ENCODE assay signal across 1 cellular context in the genomic region with DNA sequence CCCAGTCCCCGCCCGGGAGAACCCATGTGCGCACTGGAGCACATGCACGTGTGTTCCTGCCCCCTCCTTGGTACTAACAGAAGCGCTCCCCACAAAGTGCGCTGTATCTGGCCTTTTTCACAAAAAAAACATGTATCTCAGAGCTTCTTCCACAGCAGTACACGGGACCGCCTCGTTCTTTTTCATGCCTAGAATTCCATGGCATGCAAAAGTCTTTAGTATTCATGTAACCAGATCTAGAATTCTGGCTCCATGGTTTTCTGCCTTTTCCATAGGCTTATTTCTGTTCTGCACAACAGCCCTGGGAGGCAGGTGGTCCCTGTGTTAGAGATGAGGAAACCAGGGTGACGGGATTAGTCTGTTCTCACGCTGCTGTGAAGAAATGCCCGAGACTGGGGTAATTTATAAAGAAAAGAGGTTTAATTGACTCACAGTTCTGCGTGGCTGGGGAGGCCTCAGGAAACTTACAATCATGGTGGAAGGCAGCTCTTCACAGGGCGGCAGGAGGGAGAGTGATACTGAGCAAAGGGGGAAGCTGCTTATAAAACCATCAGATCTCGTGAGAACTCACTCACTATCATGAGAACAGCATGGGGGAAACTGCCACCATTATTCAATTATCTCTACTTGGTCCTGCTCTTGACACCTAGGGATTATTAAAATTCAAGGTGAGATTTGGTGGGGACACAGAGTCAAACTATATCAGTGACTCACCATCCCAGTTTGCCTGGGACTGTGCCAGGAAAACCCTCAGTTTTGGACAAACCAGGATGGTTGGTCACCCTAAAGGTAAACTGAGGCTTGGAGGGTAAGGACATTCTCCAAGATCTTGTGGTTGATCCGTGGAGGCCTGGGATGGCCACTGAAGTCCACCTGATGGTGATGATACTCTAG.
TF ChIP-seq lines count a peak whose summit lies in the region.

No MANE protein-coding gene starts in this region.

TF ChIP-seq in K562, 482 proteins besides CTCF, POLR2A, EP300 and RAD21 (continued from another document and continues in another):
- TF ChIP-seq FOXM1 (IDR thresholded peaks at IDR 0.05; ENCODE audit: low read depth) (no peak), FOXM1 (CRISPR knock-in tag; IDR thresholded peaks at IDR 0.05; ENCODE audit: low read depth) (no peak), SNIP1 (IDR thresholded peaks at IDR 0.05; ENCODE audit: low read depth) (no peak), HNRNPLL (IDR thresholded peaks at IDR 0.05; ENCODE audit: low read depth, low read length, poor library complexity, severe bottlenecking) (no peak), ZNF41 (CRISPR knock-in tag; conservative IDR thresholded peaks at IDR 0.05) (no peak), TAF15 (IDR thresholded peaks at IDR 0.05; ENCODE audit: low read depth, low read length) (no peak), EP400 (IDR thresholded peaks at IDR 0.05) (peak; percentile 80), NR3C1 (CRISPR knock-in tag; IDR thresholded peaks at IDR 0.05) (no peak), GTF2A2 (tag; IDR thresholded peaks at IDR 0.05) (0 out of 2 replicates have a peak, but pooled peaks have one; percentile 40), AFF1 (IDR thresholded peaks at IDR 0.05; ENCODE audit: low read depth in 1 of 2, partially characterized antibody in 2 of 2) (peak in 1 of 2 experiments; percentile 29), CREM (IDR thresholded peaks at IDR 0.05; ENCODE audit: low read depth) (no peak), CCAR2 (IDR thresholded peaks at IDR 0.05; ENCODE audit: low read depth, low read length) (no peak), ZNF584 (CRISPR knock-in tag; IDR thresholded peaks at IDR 0.05; ENCODE audit: low read depth) (no peak), PTBP1 (IDR thresholded peaks at IDR 0.05; ENCODE audit: low read depth, low read length) (no peak), TCF7 (IDR thresholded peaks at IDR 0.05; ENCODE audit: borderline replicate concordance) (no peak), SUPT5H (IDR thresholded peaks at IDR 0.05) (peak; percentile 92), MAZ (CRISPR knock-in tag; conservative IDR thresholded peaks at IDR 0.05 in 1 of 2, IDR thresholded peaks at IDR 0.05 in 1 of 2) (peak in 1 of 2 experiments; percentile 16; a peak in 1 of 4 replicates), ZNF668 (CRISPR knock-in tag; IDR thresholded peaks at IDR 0.05) (peak; percentile 66; the same call in 1 of the 2 replicates), E4F1 (CRISPR knock-in tag; IDR thresholded peaks at IDR 0.05; ENCODE audit: borderline replicate concordance) (no peak; the same call in 1 of the 2 replicates), TEAD2 (tag; IDR thresholded peaks at IDR 0.05) (no peak), MCM2 (IDR thresholded peaks at IDR 0.05; ENCODE audit: low read depth) (no peak), ZNF592 (IDR thresholded peaks at IDR 0.05) (peak; percentile 96), LEF1 (IDR thresholded peaks at IDR 0.05) (no peak), ZKSCAN1 (IDR thresholded peaks at IDR 0.05; ENCODE audit: low read depth, low read length) (0 out of 2 replicates have a peak, but pooled peaks have one; percentile 12), ZNF740 (CRISPR knock-in tag; IDR thresholded peaks at IDR 0.05) (peak; percentile 5; the same call in 1 of the 2 replicates), ZNF740 (tag; IDR thresholded peaks at IDR 0.05) (no peak), ZNF644 (tag; IDR thresholded peaks at IDR 0.05; ENCODE audit: low read depth) (peak; percentile 51; the same call in 1 of the 2 replicates), ZNF143 (CRISPR knock-in tag; IDR thresholded peaks at IDR 0.05) (no peak; the same call in 1 of the 2 replicates)
- TF ChIP-seq, protein P1, sequence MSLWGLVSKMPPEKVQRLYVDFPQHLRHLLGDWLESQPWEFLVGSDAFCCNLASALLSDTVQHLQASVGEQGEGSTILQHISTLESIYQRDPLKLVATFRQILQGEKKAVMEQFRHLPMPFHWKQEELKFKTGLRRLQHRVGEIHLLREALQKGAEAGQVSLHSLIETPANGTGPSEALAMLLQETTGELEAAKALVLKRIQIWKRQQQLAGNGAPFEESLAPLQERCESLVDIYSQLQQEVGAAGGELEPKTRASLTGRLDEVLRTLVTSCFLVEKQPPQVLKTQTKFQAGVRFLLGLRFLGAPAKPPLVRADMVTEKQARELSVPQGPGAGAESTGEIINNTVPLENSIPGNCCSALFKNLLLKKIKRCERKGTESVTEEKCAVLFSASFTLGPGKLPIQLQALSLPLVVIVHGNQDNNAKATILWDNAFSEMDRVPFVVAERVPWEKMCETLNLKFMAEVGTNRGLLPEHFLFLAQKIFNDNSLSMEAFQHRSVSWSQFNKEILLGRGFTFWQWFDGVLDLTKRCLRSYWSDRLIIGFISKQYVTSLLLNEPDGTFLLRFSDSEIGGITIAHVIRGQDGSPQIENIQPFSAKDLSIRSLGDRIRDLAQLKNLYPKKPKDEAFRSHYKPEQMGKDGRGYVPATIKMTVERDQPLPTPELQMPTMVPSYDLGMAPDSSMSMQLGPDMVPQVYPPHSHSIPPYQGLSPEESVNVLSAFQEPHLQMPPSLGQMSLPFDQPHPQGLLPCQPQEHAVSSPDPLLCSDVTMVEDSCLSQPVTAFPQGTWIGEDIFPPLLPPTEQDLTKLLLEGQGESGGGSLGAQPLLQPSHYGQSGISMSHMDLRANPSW (CRISPR knock-in tag; IDR thresholded peaks at IDR 0.05): no peak
- TF ChIP-seq, protein P2, sequence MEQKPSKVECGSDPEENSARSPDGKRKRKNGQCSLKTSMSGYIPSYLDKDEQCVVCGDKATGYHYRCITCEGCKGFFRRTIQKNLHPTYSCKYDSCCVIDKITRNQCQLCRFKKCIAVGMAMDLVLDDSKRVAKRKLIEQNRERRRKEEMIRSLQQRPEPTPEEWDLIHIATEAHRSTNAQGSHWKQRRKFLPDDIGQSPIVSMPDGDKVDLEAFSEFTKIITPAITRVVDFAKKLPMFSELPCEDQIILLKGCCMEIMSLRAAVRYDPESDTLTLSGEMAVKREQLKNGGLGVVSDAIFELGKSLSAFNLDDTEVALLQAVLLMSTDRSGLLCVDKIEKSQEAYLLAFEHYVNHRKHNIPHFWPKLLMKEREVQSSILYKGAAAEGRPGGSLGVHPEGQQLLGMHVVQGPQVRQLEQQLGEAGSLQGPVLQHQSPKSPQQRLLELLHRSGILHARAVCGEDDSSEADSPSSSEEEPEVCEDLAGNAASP (IDR thresholded peaks at IDR 0.05): no peak
- TF ChIP-seq, protein P3, sequence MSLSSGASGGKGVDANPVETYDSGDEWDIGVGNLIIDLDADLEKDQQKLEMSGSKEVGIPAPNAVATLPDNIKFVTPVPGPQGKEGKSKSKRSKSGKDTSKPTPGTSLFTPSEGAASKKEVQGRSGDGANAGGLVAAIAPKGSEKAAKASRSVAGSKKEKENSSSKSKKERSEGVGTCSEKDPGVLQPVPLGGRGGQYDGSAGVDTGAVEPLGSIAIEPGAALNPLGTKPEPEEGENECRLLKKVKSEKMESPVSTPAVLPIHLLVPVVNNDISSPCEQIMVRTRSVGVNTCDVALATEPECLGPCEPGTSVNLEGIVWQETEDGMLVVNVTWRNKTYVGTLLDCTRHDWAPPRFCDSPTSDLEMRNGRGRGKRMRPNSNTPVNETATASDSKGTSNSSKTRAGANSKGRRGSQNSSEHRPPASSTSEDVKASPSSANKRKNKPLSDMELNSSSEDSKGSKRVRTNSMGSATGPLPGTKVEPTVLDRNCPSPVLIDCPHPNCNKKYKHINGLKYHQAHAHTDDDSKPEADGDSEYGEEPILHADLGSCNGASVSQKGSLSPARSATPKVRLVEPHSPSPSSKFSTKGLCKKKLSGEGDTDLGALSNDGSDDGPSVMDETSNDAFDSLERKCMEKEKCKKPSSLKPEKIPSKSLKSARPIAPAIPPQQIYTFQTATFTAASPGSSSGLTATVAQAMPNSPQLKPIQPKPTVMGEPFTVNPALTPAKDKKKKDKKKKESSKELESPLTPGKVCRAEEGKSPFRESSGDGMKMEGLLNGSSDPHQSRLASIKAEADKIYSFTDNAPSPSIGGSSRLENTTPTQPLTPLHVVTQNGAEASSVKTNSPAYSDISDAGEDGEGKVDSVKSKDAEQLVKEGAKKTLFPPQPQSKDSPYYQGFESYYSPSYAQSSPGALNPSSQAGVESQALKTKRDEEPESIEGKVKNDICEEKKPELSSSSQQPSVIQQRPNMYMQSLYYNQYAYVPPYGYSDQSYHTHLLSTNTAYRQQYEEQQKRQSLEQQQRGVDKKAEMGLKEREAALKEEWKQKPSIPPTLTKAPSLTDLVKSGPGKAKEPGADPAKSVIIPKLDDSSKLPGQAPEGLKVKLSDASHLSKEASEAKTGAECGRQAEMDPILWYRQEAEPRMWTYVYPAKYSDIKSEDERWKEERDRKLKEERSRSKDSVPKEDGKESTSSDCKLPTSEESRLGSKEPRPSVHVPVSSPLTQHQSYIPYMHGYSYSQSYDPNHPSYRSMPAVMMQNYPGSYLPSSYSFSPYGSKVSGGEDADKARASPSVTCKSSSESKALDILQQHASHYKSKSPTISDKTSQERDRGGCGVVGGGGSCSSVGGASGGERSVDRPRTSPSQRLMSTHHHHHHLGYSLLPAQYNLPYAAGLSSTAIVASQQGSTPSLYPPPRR (CRISPR knock-in tag; IDR thresholded peaks at IDR 0.05; ENCODE audit: borderline replicate concordance): no peak; the same call in 1 of the 2 replicates
- TF ChIP-seq, protein P4, sequence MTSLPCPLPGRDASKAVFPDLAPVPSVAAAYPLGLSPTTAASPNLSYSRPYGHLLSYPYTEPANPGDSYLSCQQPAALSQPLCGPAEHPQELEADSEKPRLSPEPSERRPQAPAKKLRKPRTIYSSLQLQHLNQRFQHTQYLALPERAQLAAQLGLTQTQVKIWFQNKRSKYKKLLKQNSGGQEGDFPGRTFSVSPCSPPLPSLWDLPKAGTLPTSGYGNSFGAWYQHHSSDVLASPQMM (CRISPR knock-in tag; IDR thresholded peaks at IDR 0.05): no peak
